ENCODE assay signal across 8 cellular contexts in genomic region chr6:112163295-112164257, GRCh38.
DNase-seq lines count a peak whose midpoint lies in the region; ATAC-seq and TF ChIP-seq lines count a peak whose summit lies in the region.

No MANE protein-coding gene starts in this region.

- no peaks in the 10 kb centered on the region for H3K9me3 ChIP-seq in neural cell (ENCODE audit: low read length)
- no peaks in the 10 kb centered on the region for H3K9me3 ChIP-seq in stomach smooth muscle (ENCODE audit: control insufficient read depth in 2 of 2, low read length in 2 of 2)

- H3K4me3 ChIP-seq in epithelial cell of esophagus (ENCODE audit: low read length), result no peak overlapping the region
- no peak overlapping the region for H3K4me3 ChIP-seq in neural cell (ENCODE audit: low read length)
- no peak overlapping the region for H3K4me3 ChIP-seq in stomach smooth muscle (ENCODE audit: low read length in 2 of 2)

- no peak overlapping the region for H2AFZ ChIP-seq in neural cell (ENCODE audit: low read depth, low read length)

- peak; percentile 64 for TF ChIP-seq RAD21 in neural cell (conservative IDR thresholded peaks at IDR 0.05)

- no peaks in the 10 kb centered on the region for H3F3A ChIP-seq in neural cell (ENCODE audit: insufficient read depth, low read length, poor library complexity, severe bottlenecking)

- H4K20me1 ChIP-seq in neural cell (ENCODE audit: insufficient read depth), result no peaks in the 10 kb centered on the region

- H3K4me1 ChIP-seq in stomach smooth muscle (ENCODE audit: control insufficient read depth, insufficient read depth, low read length), result peaks cover 2% of the 10 kb centered on the region

- no peak for TF ChIP-seq EP300 in neural cell (conservative IDR thresholded peaks at IDR 0.05; ENCODE audit: poor library complexity, severe bottlenecking)

- H3K4me2 ChIP-seq in neural cell (ENCODE audit: low read length), result no peak overlapping the region

- H3K27ac ChIP-seq in neural cell (ENCODE audit: low read length) (no peak overlapping the region), stomach smooth muscle (ENCODE audit: low read length) (peak overlapping the region; percentile 53)

- H3K79me2 ChIP-seq in neural cell (replicated peaks; ENCODE audit: insufficient read depth, low read length), result no peaks in the 10 kb centered on the region

- TF ChIP-seq CTCF in epithelial cell of esophagus (IDR thresholded peaks at IDR 0.05; ENCODE audit: insufficient read depth, low read depth, low read length, missing control alignments), result peak; percentile 95
- TF ChIP-seq CTCF in neural cell (IDR thresholded peaks at IDR 0.05; ENCODE audit: poor library complexity, severe bottlenecking), result peak; percentile 64

- peak; percentile 99 for ATAC-seq in GM19025 (IDR thresholded peaks at IDR 0.05; ENCODE audit: low read depth, unreplicated experiment)
- ATAC-seq in HG03139 (IDR thresholded peaks at IDR 0.05; ENCODE audit: unreplicated experiment), result peak; percentile 97

- H3K36me3 ChIP-seq in neural cell (ENCODE audit: insufficient read depth, low read length), result no peaks in the 10 kb centered on the region
- H3K36me3 ChIP-seq in stomach smooth muscle (ENCODE audit: control insufficient read depth in 2 of 2, insufficient read depth in 2 of 2, low read length in 2 of 2), result peaks cover 69 to 70% of the 10 kb centered on the region in 2 donors

- H3K9ac ChIP-seq in neural cell (ENCODE audit: low read length), result no peak overlapping the region
- no peak overlapping the region for H3K9ac ChIP-seq in stomach smooth muscle (ENCODE audit: low read length in 2 of 2)

- no peaks in the 10 kb centered on the region for H3K27me3 ChIP-seq in neural cell (ENCODE audit: insufficient read depth, low read depth, low read length)
- no peaks in the 10 kb centered on the region for H3K27me3 ChIP-seq in stomach smooth muscle (ENCODE audit: control insufficient read depth in 1 of 2, insufficient read depth in 2 of 2, low read length in 2 of 2)

- no peaks in the 10 kb centered on the region for H3K9me2 ChIP-seq in neural cell (ENCODE audit: insufficient read depth, low read length)

- peak in 8 of 14 donors; percentile 8 to 59 (median 30) for DNase-seq in C1 segment of cervical spinal cord (lab: John Stamatoyannopoulos, UW)
- peak; percentile 66 for DNase-seq in NCI-H774 (lab: John Stamatoyannopoulos, UW)
- DNase-seq in activated CD8-positive, alpha-beta memory T cell treated with anti-CD3 and anti-CD28 coated beads for 1 hour (ENCODE audit: extremely low read depth in 1 of 2, low read depth in 1 of 2), result peak; percentile 39 to 57
- DNase-seq in epithelial cell of esophagus (ENCODE audit: low read depth), result peak; percentile 62

TF ChIP-seq in neural cell, 6 proteins besides CTCF, POLR2A, EP300 and RAD21:
- TF ChIP-seq POLR2AphosphoS5 (IDR thresholded peaks at IDR 0.05), result no peak
- no peak for TF ChIP-seq TAF1 (IDR thresholded peaks at IDR 0.05; ENCODE audit: low read depth)
- no peak for TF ChIP-seq MXI1 (conservative IDR thresholded peaks at IDR 0.05; ENCODE audit: poor library complexity, severe bottlenecking)
- TF ChIP-seq REST (IDR thresholded peaks at IDR 0.05; ENCODE audit: borderline replicate concordance), result no peak
- no peak for TF ChIP-seq EZH2 (IDR thresholded peaks at IDR 0.05; ENCODE audit: borderline replicate concordance, insufficient read depth, low read length, poor library complexity, severe bottlenecking)
- peak; percentile 67 for TF ChIP-seq SMC3 (conservative IDR thresholded peaks at IDR 0.05; ENCODE audit: poor library complexity)
